In genomic region chr15:62063851-62064635, GRCh38 we compare ENCODE assay signal across 1 cellular context.
TF ChIP-seq lines count a peak whose summit lies in the region.

No MANE protein-coding gene starts in this region.

TF ChIP-seq in K562, 482 proteins besides CTCF, POLR2A, EP300 and RAD21:
- no peak for TF ChIP-seq MYNN (IDR thresholded peaks at IDR 0.05)
- TF ChIP-seq MYNN (CRISPR knock-in tag; IDR thresholded peaks at IDR 0.05): no peak
- 0 out of 2 replicates have a peak, but pooled peaks have one; percentile 43 for TF ChIP-seq MAFG (tag; conservative IDR thresholded peaks at IDR 0.05)
- peak; percentile 56 for TF ChIP-seq C11orf30 (IDR thresholded peaks at IDR 0.05; ENCODE audit: low read depth)
- TF ChIP-seq, protein P1, sequence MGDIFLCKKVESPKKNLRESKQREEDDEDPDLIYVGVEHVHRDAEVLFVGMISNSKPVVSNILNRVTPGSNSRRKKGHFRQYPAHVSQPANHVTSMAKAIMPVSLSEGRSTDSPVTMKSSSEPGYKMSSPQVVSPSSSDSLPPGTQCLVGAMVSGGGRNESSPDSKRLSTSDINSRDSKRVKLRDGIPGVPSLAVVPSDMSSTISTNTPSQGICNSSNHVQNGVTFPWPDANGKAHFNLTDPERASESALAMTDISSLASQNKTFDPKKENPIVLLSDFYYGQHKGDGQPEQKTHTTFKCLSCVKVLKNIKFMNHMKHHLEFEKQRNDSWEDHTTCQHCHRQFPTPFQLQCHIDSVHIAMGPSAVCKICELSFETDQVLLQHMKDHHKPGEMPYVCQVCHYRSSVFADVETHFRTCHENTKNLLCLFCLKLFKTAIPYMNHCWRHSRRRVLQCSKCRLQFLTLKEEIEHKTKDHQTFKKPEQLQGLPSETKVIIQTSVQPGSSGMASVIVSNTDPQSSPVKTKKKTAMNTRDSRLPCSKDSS (IDR thresholded peaks at IDR 0.05; ENCODE audit: low read depth, partially characterized antibody): no peak
- no peak for TF ChIP-seq NBN (IDR thresholded peaks at IDR 0.05; ENCODE audit: low read depth)
- TF ChIP-seq MAFK (IDR thresholded peaks at IDR 0.05; ENCODE audit: low read length): peak; percentile 36; the same call in 1 of the 2 replicates
- TF ChIP-seq ZNF316 (IDR thresholded peaks at IDR 0.05): peak; percentile 49
- peak; percentile 2; the same call in 1 of the 2 replicates for TF ChIP-seq MAFF (IDR thresholded peaks at IDR 0.05; ENCODE audit: low read length)
- TF ChIP-seq TCFL5 (CRISPR knock-in tag; conservative IDR thresholded peaks at IDR 0.05): no peak
- TF ChIP-seq ASH1L (IDR thresholded peaks at IDR 0.05; ENCODE audit: borderline replicate concordance, low read depth, partially characterized antibody): no peak
TF ChIP-seq in K562: peak in this region for 5.
